Comparison of ENCODE assay signal across 32 cellular contexts in genomic region chr9:93270976-93271375, GRCh38.
DNase-seq lines count a peak whose midpoint lies in the region; ATAC-seq and TF ChIP-seq lines count a peak whose summit lies in the region.
"Had no signal": no experiment of that assay in that cellular context is flagged by ENCODE, and none has a peak within 500 bp of the region (broad histone marks: within the 10 kb centered on the region; RNA-seq: fewer than 3 reads in every experiment).

No MANE protein-coding gene starts in this region.

- peak; percentile 16 for DNase-seq in activated T-cell treated with anti-CD3 and anti-CD28 coated beads, Interleukin-2, amount 50 U/mL, for 24 hours
- DNase-seq in activated T-cell treated with anti-CD3 and anti-CD28 coated beads for 4 hours: no peak
- peak; percentile 32 for DNase-seq in epithelial cell of esophagus (ENCODE audit: low read depth)
- no peak for DNase-seq in Ammon's horn (ENCODE audit: low spot score)
- no peak for DNase-seq in NCI-H2029 (lab: John Stamatoyannopoulos, UW)
- DNase-seq in superior temporal gyrus (ENCODE audit: extremely low spot score): no peak
- DNase-seq: activated CD4-positive, alpha-beta T cell treated with anti-CD3 and anti-CD28 coated beads, Interleukin-2, amount 10 ng/mL, durations not matched to agents 24 days and 14 days; activated naive CD4-positive, alpha-beta T cell; activated T-cell treated with anti-CD3 and anti-CD28 coated beads, Interleukin-2, amount 50 U/mL, for 72 hours; AML-193; caudate nucleus; CD4-positive, alpha-beta memory T cell; effector memory CD8-positive, alpha-beta T cell; erythroblast; GOT3; HFFc6; immature natural killer cell; left cardiac atrium; NCI-H2029 treated with DMSO at 0.1 percent for 48 hours; NCI-H226; NCI-H69; stimulated activated CD4-positive, alpha-beta T cell treated with anti-CD3 and anti-CD28 coated beads, Interleukin-1b, Interleukin-23, amount 100 ng/mL, for 48 hours; stimulated activated naive CD8-positive, alpha-beta T cell treated with anti-CD3 and anti-CD28 coated beads, Interleukin-15, Interleukin-2, amounts not matched to agents 100 U/mL and 50 U/mL, for 24 hours; SW 1271 had no signal

- H3K9me3 Mint-ChIP-seq in activated T-cell treated with anti-CD3 and anti-CD28 coated beads, Interleukin-2, amount 50 U/mL, for 24 hours: peaks cover 8% of the 10 kb centered on the region
- H3K9me3 Mint-ChIP-seq: effector memory CD8-positive, alpha-beta T cell; HFFc6 had no signal

- H3K4me3 ChIP-seq in OCI-LY1 (ENCODE audit: low read depth, low read length, poor library complexity, severe bottlenecking): no peak overlapping the region
- no peak overlapping the region for H3K4me3 ChIP-seq in epithelial cell of esophagus (ENCODE audit: low read length)
- H3K4me3 ChIP-seq: A549, pancreas, smooth muscle cell, thoracic aorta had no signal

- no peaks in the 10 kb centered on the region for H4K20me1 ChIP-seq in OCI-LY1 (ENCODE audit: insufficient read depth, low read length)

- H3K36me3 Mint-ChIP-seq in activated T-cell treated with anti-CD3 and anti-CD28 coated beads, Interleukin-2, amount 50 U/mL, for 24 hours (ENCODE audit: low read depth): no peaks in the 10 kb centered on the region
- H3K36me3 Mint-ChIP-seq: activated CD8-positive, alpha-beta memory T cell treated with anti-CD3 and anti-CD28 coated beads, Interleukin-2, amount 10 ng/mL, durations not matched to agents 7 days and 5 days; immature natural killer cell had no signal

- H3K79me2 ChIP-seq in OCI-LY1 (ENCODE audit: insufficient read depth, low read length): no peaks in the 10 kb centered on the region

- H3K27me3 ChIP-seq in OCI-LY1 (ENCODE audit: insufficient read depth, low read length): no peaks in the 10 kb centered on the region
- H3K27me3 ChIP-seq: pancreas had no signal

- no peak for TF ChIP-seq CTCF in OCI-LY1 (IDR thresholded peaks at IDR 0.05; ENCODE audit: low read length)
- no peak for TF ChIP-seq CTCF in epithelial cell of esophagus (IDR thresholded peaks at IDR 0.05; ENCODE audit: insufficient read depth, low read depth, low read length, missing control alignments)

- 0 out of 2 replicates have a peak, but pooled peaks cover 6% of the 10 kb centered on the region for H3F3A ChIP-seq in OCI-LY1 (ENCODE audit: insufficient read depth, low read length)

- ATAC-seq in GM21367 (IDR thresholded peaks at IDR 0.05; ENCODE audit: unreplicated experiment): no peak
- ATAC-seq: A549; activated CD8-positive, alpha-beta memory T cell treated with anti-CD3 and anti-CD28 coated beads, Interleukin-2, amount 10 ng/mL, durations not matched to agents 7 days and 5 days; activated T-cell treated with anti-CD3 and anti-CD28 coated beads, Interleukin-2, amount 50 U/mL, for 72 hours; effector memory CD8-positive, alpha-beta T cell; left cardiac atrium; pancreas; stimulated activated naive CD8-positive, alpha-beta T cell treated with anti-CD3 and anti-CD28 coated beads, Interleukin-15, Interleukin-2, amounts not matched to agents 100 U/mL and 50 U/mL, for 24 hours had no signal

- H3K27ac Mint-ChIP-seq in activated T-cell treated with anti-CD3 and anti-CD28 coated beads, Interleukin-2, amount 50 U/mL, for 24 hours: no peak overlapping the region
- H3K27ac Mint-ChIP-seq: activated CD4-positive, alpha-beta T cell treated with anti-CD3 and anti-CD28 coated beads, Interleukin-2, amount 10 ng/mL, durations not matched to agents 24 days and 14 days; activated CD8-positive, alpha-beta memory T cell treated with anti-CD3 and anti-CD28 coated beads, Interleukin-2, amount 10 ng/mL, durations not matched to agents 7 days and 5 days; activated T-cell treated with anti-CD3 and anti-CD28 coated beads, Interleukin-2, amount 50 U/mL, for 72 hours; effector memory CD8-positive, alpha-beta T cell; HFFc6; immature natural killer cell had no signal

- H2AFZ ChIP-seq in OCI-LY1 (ENCODE audit: low read length): no peak overlapping the region

- H3K27ac ChIP-seq in OCI-LY1 (ENCODE audit: low read depth, low read length, poor library complexity, severe bottlenecking): peak overlapping the region; percentile 99
- H3K27ac ChIP-seq: A549, pancreas, thoracic aorta had no signal

- H3K27me3 Mint-ChIP-seq in activated T-cell treated with anti-CD3 and anti-CD28 coated beads, Interleukin-2, amount 50 U/mL, for 24 hours: peaks cover 22% of the 10 kb centered on the region

- peaks cover 11% of the 10 kb centered on the region for H3K4me1 Mint-ChIP-seq in activated T-cell treated with anti-CD3 and anti-CD28 coated beads, Interleukin-2, amount 50 U/mL, for 24 hours (ENCODE audit: low read depth)
- H3K4me1 Mint-ChIP-seq: immature natural killer cell, neural crest cell had no signal

- peaks cover 57% of the 10 kb centered on the region for H3K36me3 ChIP-seq in OCI-LY1 (ENCODE audit: insufficient read depth, low read length)
- H3K36me3 ChIP-seq: thoracic aorta had no signal

- H3K9ac ChIP-seq in OCI-LY1 (ENCODE audit: low read length): no peak overlapping the region

- H3K4me2 ChIP-seq in OCI-LY1 (ENCODE audit: low read length): no peak overlapping the region
- H3K4me2 ChIP-seq: A549, smooth muscle cell had no signal

- no peak overlapping the region for H3K4me3 Mint-ChIP-seq in activated T-cell treated with anti-CD3 and anti-CD28 coated beads, Interleukin-2, amount 50 U/mL, for 24 hours
- H3K4me3 Mint-ChIP-seq: activated CD4-positive, alpha-beta T cell treated with anti-CD3 and anti-CD28 coated beads, Interleukin-2, amount 10 ng/mL, durations not matched to agents 24 days and 14 days; activated CD8-positive, alpha-beta memory T cell treated with anti-CD3 and anti-CD28 coated beads, Interleukin-2, amount 10 ng/mL, durations not matched to agents 7 days and 5 days; activated T-cell treated with anti-CD3 and anti-CD28 coated beads, Interleukin-2, amount 50 U/mL, for 72 hours; effector memory CD8-positive, alpha-beta T cell; HFFc6; immature natural killer cell; neural crest cell had no signal

- no peaks in the 10 kb centered on the region for H3K9me2 ChIP-seq in OCI-LY1 (ENCODE audit: low read depth, low read length)

- peaks cover 46% of the 10 kb centered on the region for H3K9me3 ChIP-seq in OCI-LY1 (ENCODE audit: low read length)
- H3K9me3 ChIP-seq: A549, pancreas had no signal

- peaks cover 50% of the 10 kb centered on the region for H3K4me1 ChIP-seq in OCI-LY1 (ENCODE audit: insufficient read depth, low read length, severe bottlenecking)
- H3K4me1 ChIP-seq: A549 had no signal

Comparison
In these comparisons a context has a peak if more than half of its experiments do, and no peak if none do; other contexts are left out.
1. DNase-seq: peak in activated T-cell treated with anti-CD3 and anti-CD28 coated beads, Interleukin-2, amount 50 U/mL, for 24 hours (single experiment) and epithelial cell of esophagus (single experiment); none in activated T-cell treated with anti-CD3 and anti-CD28 coated beads for 4 hours (single experiment), Ammon's horn (single experiment), NCI-H2029 (single experiment) and superior temporal gyrus (single experiment).